Comparison of ENCODE assay signal across 16 cellular contexts in genomic region chr11:126432065-126432461, GRCh38.
DNase-seq lines count a peak whose midpoint lies in the region; ATAC-seq, FAIRE-seq and TF ChIP-seq lines count a peak whose summit lies in the region.
"Had no signal": no experiment of that assay in that cellular context is flagged by ENCODE, and none has a peak within 500 bp of the region (broad histone marks: within the 10 kb centered on the region; RNA-seq: fewer than 3 reads in every experiment).

No MANE protein-coding gene starts in this region.

- H3K9me1 ChIP-seq in endothelial cell of umbilical vein (replicated peaks; ENCODE audit: control insufficient read depth, extremely low read depth, insufficient read depth, low read length) = no peaks in the 10 kb centered on the region

- no peaks in the 10 kb centered on the region for H3F3A ChIP-seq in PC-3 (ENCODE audit: low read length, unreplicated experiment)

- no peak overlapping the region for H3K4me3 Mint-ChIP-seq in neural crest cell
- no peak overlapping the region for H3K4me3 Mint-ChIP-seq in activated T-helper 1 cell treated with anti-CD3 and anti-CD28 coated beads, Interleukin-12 subunit alpha, Interleukin-12 subunit beta, Interleukin-2, Interleukin-4 antibody, amounts not matched to agents 30 ng/mL and 10 ng/mL and 1 ng/mL, durations not matched to agents 14 hours and 24 hours and 36 hours
- H3K4me3 Mint-ChIP-seq: activated CD8-positive, alpha-beta T cell treated with anti-CD3 and anti-CD28 coated beads, Interleukin-2, amount 10 ng/mL, durations not matched to agents 7 days and 5 days; CD14-positive monocyte had no signal

- 29 to 52% methylated on average over 3 of the region's 3 CpGs for WGBS in tibial nerve, 2 donors

- H3K27ac ChIP-seq in PC-3 (ENCODE audit: low read length) (peak overlapping the region; percentile 93), endothelial cell of umbilical vein (ENCODE audit: insufficient read depth, low read depth, low read length) (peak overlapping the region; percentile 58), tibial nerve (peak overlapping the region in 3 of 4 donors; percentile 25 to 79 (median 73))
- H3K27ac ChIP-seq: parathyroid adenoma had no signal

- no peak overlapping the region for H3K4me3 ChIP-seq in PC-3 (ENCODE audit: low read length)
- no peak overlapping the region for H3K4me3 ChIP-seq in endothelial cell of umbilical vein (replicated peaks in 1 of 3; ENCODE audit: insufficient read depth in 1 of 3, low read depth in 1 of 3, low read length in 3 of 3)
- no peak overlapping the region for H3K4me3 ChIP-seq in tibial nerve

- no peaks in the 10 kb centered on the region for H3K9me3 Mint-ChIP-seq in neural crest cell
- H3K9me3 Mint-ChIP-seq in activated T-helper 1 cell treated with anti-CD3 and anti-CD28 coated beads, Interleukin-12 subunit alpha, Interleukin-12 subunit beta, Interleukin-2, Interleukin-4 antibody, amounts not matched to agents 30 ng/mL and 10 ng/mL and 1 ng/mL, durations not matched to agents 14 hours and 24 hours and 36 hours = no peaks in the 10 kb centered on the region
- H3K9me3 Mint-ChIP-seq: CD14-positive monocyte had no signal

- POLR2A ChIA-PET in PC-3 (lab: Charles Lee; ENCODE audit: unreplicated experiment) (interaction anchor here (0.6 kb wide), 1 partner anchor 11 kb away, joined by 3 read pairs; no protein-coding TSS in a partner anchor), endothelial cell of umbilical vein (lab: Charles Lee) (no interaction called here)

- peak overlapping the region; percentile 57; the same call in 1 of the 2 replicates for H2AFZ ChIP-seq in PC-3 (ENCODE audit: low read length)
- H2AFZ ChIP-seq in endothelial cell of umbilical vein (ENCODE audit: low read depth, low read length) = peak overlapping the region; percentile 97
- H2AFZ ChIP-seq: parathyroid adenoma had no signal

- H3K36me3 ChIP-seq in PC-3 (ENCODE audit: low read depth, low read length) (0 out of 2 replicates have a peak, but pooled peaks cover 2% of the 10 kb centered on the region), endothelial cell of umbilical vein (ENCODE audit: control insufficient read depth in 2 of 2, extremely low read depth in 1 of 2, insufficient read depth in 2 of 2, low read length in 2 of 2) (no peaks in the 10 kb centered on the region), tibial nerve (no peaks in the 10 kb centered on the region)

- no peak for TF ChIP-seq POLR2A in endothelial cell of umbilical vein (IDR thresholded peaks at IDR 0.05; ENCODE audit: low read depth, low read length)
- no peak for TF ChIP-seq POLR2A in tibial nerve (IDR thresholded peaks at IDR 0.05)

- H4K20me1 ChIP-seq in PC-3 (ENCODE audit: low read length) (no peaks in the 10 kb centered on the region), endothelial cell of umbilical vein (replicated peaks; ENCODE audit: control insufficient read depth, extremely low read depth, insufficient read depth, low read length) (no peaks in the 10 kb centered on the region)

- dilution Hi-C loops in endothelial cell of umbilical vein (cut with MboI; ENCODE audit: extremely low pct_ligation_motif_present, low sequenced_read_pairs) = no loop called here

- TF ChIP-seq CTCF in PC-3 (conservative IDR thresholded peaks at IDR 0.05; ENCODE audit: low read depth, low read length) (no peak), endothelial cell of umbilical vein (IDR thresholded peaks at IDR 0.05; ENCODE audit: extremely low read depth in 1 of 2, insufficient read depth in 1 of 2, low read depth in 1 of 2, low read length in 2 of 2) (no peak), neural crest cell (conservative IDR thresholded peaks at IDR 0.05) (no peak), tibial nerve (IDR thresholded peaks at IDR 0.05) (no peak)

- peaks cover 25% of the 10 kb centered on the region for H3K4me1 ChIP-seq in PC-3 (ENCODE audit: insufficient read depth, low read length)
- peaks cover 11% of the 10 kb centered on the region for H3K4me1 ChIP-seq in endothelial cell of umbilical vein (ENCODE audit: control insufficient read depth, extremely low read depth, insufficient read depth, low read length)
- H3K4me1 ChIP-seq in tibial nerve = peaks cover 0 to 51% (median 14%) of the 10 kb centered on the region in 4 donors
- H3K4me1 ChIP-seq: parathyroid adenoma had no signal

- CTCF ChIA-PET in PC-3 (lab: Charles Lee) = interaction anchor here (0.5 to 1.3 kb wide), 6 partner anchors 9 to 549 kb away, joined by 3 to 7 read pairs (median 4); no protein-coding TSS in a partner anchor
- CTCF ChIA-PET in endothelial cell of umbilical vein (lab: Charles Lee) = interaction anchor here (0.7 to 4.4 kb wide), 12 partner anchors 10 to 560 kb away, joined by 3 to 53 read pairs (median 11); partner anchors contain the start of gene DCPS

- no peak for TF ChIP-seq EP300 in tibial nerve (IDR thresholded peaks at IDR 0.05)

- no peak for ATAC-seq in PC-3
- ATAC-seq in GM21786 (IDR thresholded peaks at IDR 0.05; ENCODE audit: unreplicated experiment) = no peak
- ATAC-seq in HG03457 (IDR thresholded peaks at IDR 0.05; ENCODE audit: unreplicated experiment) = no peak
- ATAC-seq: activated CD8-positive, alpha-beta T cell treated with anti-CD3 and anti-CD28 coated beads, Interleukin-2, amount 10 ng/mL, durations not matched to agents 7 days and 5 days had no signal

- intact Hi-C loops in PC-3 (cut with micrococcal nuclease) (no loop called here), endothelial cell of umbilical vein (cut with micrococcal nuclease) (no loop called here)
- intact Hi-C loops in activated T-helper 1 cell treated with anti-CD3 and anti-CD28 coated beads, Interleukin-12 subunit alpha, Interleukin-12 subunit beta, Interleukin-2, Interleukin-4 antibody, amounts not matched to agents 30 ng/mL and 10 ng/mL and 1 ng/mL, durations not matched to agents 14 hours and 24 hours and 36 hours (cut with micrococcal nuclease) = no loop called here

- no peaks in the 10 kb centered on the region for H3K27me3 ChIP-seq in PC-3 (ENCODE audit: low read length)
- no peaks in the 10 kb centered on the region for H3K27me3 ChIP-seq in endothelial cell of umbilical vein (ENCODE audit: control insufficient read depth in 2 of 2, insufficient read depth in 2 of 2, low read length in 2 of 2)
- H3K27me3 ChIP-seq in tibial nerve = no peaks in the 10 kb centered on the region

- no peaks in the 10 kb centered on the region for H3K27me3 Mint-ChIP-seq in neural crest cell (ENCODE audit: low read depth)
- no peaks in the 10 kb centered on the region for H3K27me3 Mint-ChIP-seq in activated T-helper 1 cell treated with anti-CD3 and anti-CD28 coated beads, Interleukin-12 subunit alpha, Interleukin-12 subunit beta, Interleukin-2, Interleukin-4 antibody, amounts not matched to agents 30 ng/mL and 10 ng/mL and 1 ng/mL, durations not matched to agents 14 hours and 24 hours and 36 hours (ENCODE audit: insufficient read depth)

- H3K36me3 Mint-ChIP-seq in neural crest cell (ENCODE audit: low read depth) = peaks cover 2% of the 10 kb centered on the region
- no peaks in the 10 kb centered on the region for H3K36me3 Mint-ChIP-seq in activated T-helper 1 cell treated with anti-CD3 and anti-CD28 coated beads, Interleukin-12 subunit alpha, Interleukin-12 subunit beta, Interleukin-2, Interleukin-4 antibody, amounts not matched to agents 30 ng/mL and 10 ng/mL and 1 ng/mL, durations not matched to agents 14 hours and 24 hours and 36 hours (ENCODE audit: low read depth)
- H3K36me3 Mint-ChIP-seq: CD14-positive monocyte had no signal

- no peaks in the 10 kb centered on the region for H3K9me2 ChIP-seq in PC-3 (replicated peaks; ENCODE audit: low read length)

- H3K4me1 Mint-ChIP-seq in neural crest cell = peaks cover 32% of the 10 kb centered on the region
- H3K4me1 Mint-ChIP-seq in activated T-helper 1 cell treated with anti-CD3 and anti-CD28 coated beads, Interleukin-12 subunit alpha, Interleukin-12 subunit beta, Interleukin-2, Interleukin-4 antibody, amounts not matched to agents 30 ng/mL and 10 ng/mL and 1 ng/mL, durations not matched to agents 14 hours and 24 hours and 36 hours (ENCODE audit: low read depth) = no peaks in the 10 kb centered on the region
- H3K4me1 Mint-ChIP-seq: CD14-positive monocyte had no signal

- H3K27ac Mint-ChIP-seq in neural crest cell (ENCODE audit: unreplicated experiment) = peak overlapping the region; percentile 43
- H3K27ac Mint-ChIP-seq in activated T-helper 1 cell treated with anti-CD3 and anti-CD28 coated beads, Interleukin-12 subunit alpha, Interleukin-12 subunit beta, Interleukin-2, Interleukin-4 antibody, amounts not matched to agents 30 ng/mL and 10 ng/mL and 1 ng/mL, durations not matched to agents 14 hours and 24 hours and 36 hours = no peak overlapping the region
- H3K27ac Mint-ChIP-seq: activated CD8-positive, alpha-beta T cell treated with anti-CD3 and anti-CD28 coated beads, Interleukin-2, amount 10 ng/mL, durations not matched to agents 7 days and 5 days had no signal

- DNase-seq in PC-3 = no peak
- DNase-seq in endothelial cell of umbilical vein (ENCODE audit: low read depth, low spot score) = no peak
- DNase-seq in neural crest cell (ENCODE audit: low read depth, low spot score) = no peak
- DNase-seq in tibial nerve (ENCODE audit: low spot score in 2 of 2) = no peak
- DNase-seq in activated T-helper 1 cell treated with anti-CD3 and anti-CD28 coated beads, Interleukin-12 subunit alpha, Interleukin-12 subunit beta, Interleukin-2, Interleukin-4 antibody, amounts not matched to agents 30 ng/mL and 10 ng/mL and 1 ng/mL, durations not matched to agents 14 hours and 24 hours and 36 hours (ENCODE audit: low spot score) = no peak
- no peak for DNase-seq in urothelium cell line (ENCODE audit: low spot score)
- DNase-seq: activated CD8-positive, alpha-beta T cell treated with anti-CD3 and anti-CD28 coated beads, Interleukin-2, amount 10 ng/mL, durations not matched to agents 7 days and 5 days; head of caudate nucleus; NCI-H2081; NCI-H524 treated with DMSO at 0.1 percent for 48 hours had no signal

- H3K9me3 ChIP-seq in PC-3 (ENCODE audit: low read length) (no peaks in the 10 kb centered on the region), endothelial cell of umbilical vein (replicated peaks; ENCODE audit: control insufficient read depth, insufficient read depth, low read length) (no peaks in the 10 kb centered on the region), tibial nerve (no peaks in the 10 kb centered on the region)

- H3K4me2 ChIP-seq in PC-3 (ENCODE audit: low read length) (peak overlapping the region; percentile 62), endothelial cell of umbilical vein (ENCODE audit: insufficient read depth, low read length) (no peak overlapping the region)

- BruUV-seq in PC-3 (replicated peaks; lab: Mats Ljungman, UMichigan) (TSS peak; percentile 88), endothelial cell of umbilical vein (replicated peaks; lab: Mats Ljungman, UMichigan) (no TSS peak)

- no peak for FAIRE-seq in endothelial cell of umbilical vein (lab: Jason Lieb, UNC)
- FAIRE-seq in urothelium cell line (lab: Jason Lieb, UNC) = no peak
- FAIRE-seq: H1, islet of Langerhans had no signal

- H3K79me2 ChIP-seq in PC-3 (ENCODE audit: low read length) (no peaks in the 10 kb centered on the region), endothelial cell of umbilical vein (ENCODE audit: control insufficient read depth, insufficient read depth, low read length) (no peaks in the 10 kb centered on the region)
- H3K79me2 ChIP-seq: parathyroid adenoma had no signal

- H3K9ac ChIP-seq in PC-3 (ENCODE audit: low read length) (peak overlapping the region; percentile 74), endothelial cell of umbilical vein (replicated peaks; ENCODE audit: extremely low read depth, insufficient read depth, low read length) (no peak overlapping the region)
- H3K9ac ChIP-seq: parathyroid adenoma had no signal
